27 cellular contexts compared by ENCODE assay signal in the genomic region with DNA sequence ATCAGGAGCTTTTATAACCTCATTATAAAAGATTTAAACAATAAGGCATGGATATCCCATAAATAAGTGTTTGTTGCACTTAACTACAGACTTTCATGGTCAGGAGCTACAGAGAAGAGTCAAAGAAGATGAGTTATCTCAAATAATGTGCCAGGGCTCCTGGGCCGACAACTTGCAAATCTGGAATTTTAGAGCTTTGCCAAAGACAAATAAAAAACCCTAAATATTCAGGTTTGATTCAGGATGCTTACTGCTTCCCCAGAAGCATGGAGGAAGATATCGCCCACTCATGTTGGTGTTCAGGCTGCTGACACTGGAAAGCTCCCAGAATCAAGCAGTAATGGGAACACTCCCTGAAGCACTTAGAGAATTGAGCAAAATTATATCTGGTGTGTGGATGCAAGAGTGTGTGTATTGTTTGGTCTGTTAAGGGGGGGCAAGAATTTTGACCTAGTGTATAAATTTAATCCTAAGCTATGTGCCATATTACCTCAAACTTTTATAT.
"Had no signal": no experiment of that assay in that cellular context is flagged by ENCODE, and none has a peak within 500 bp of the region (broad histone marks: within the 10 kb centered on the region; RNA-seq: fewer than 3 reads in every experiment).

No MANE protein-coding gene starts in this region.

- H3K36me3 ChIP-seq: neutrophil, ovary, right lobe of liver, sigmoid colon, thoracic aorta, thyroid gland, tibial nerve, upper lobe of left lung, vagina had no signal

- H3K4me3 Mint-ChIP-seq: naive thymus-derived CD8-positive, alpha-beta T cell; natural killer cell treated with Interleukin-12 subunit alpha and Interleukin-12 subunit beta and Interleukin-15 and Interleukin-18, amount 100 ng/mL, for 72 hours; nephron progenitor cell; neural crest cell; stimulated activated memory B cell treated with anti-CD40 and anti-IgM and Interleukin-4, amounts not matched to agents 10 μg/mL and 1 μg/mL and 100 μg/mL, for 72 hours; stimulated activated naive CD8-positive, alpha-beta T cell treated with anti-CD3 and anti-CD28 coated beads, Interleukin-15, amount 100 ng/mL, for 72 hours had no signal

- H3K9me3 ChIP-seq: neutrophil, ovary, psoas muscle, right lobe of liver, sigmoid colon, thoracic aorta, thyroid gland, tibial nerve, upper lobe of left lung, vagina had no signal

- H3K27ac ChIP-seq: neutrophil, ovary, parathyroid adenoma, psoas muscle, right lobe of liver, sigmoid colon, thoracic aorta, thyroid gland, upper lobe of left lung, vagina had no signal

- H3K79me2 ChIP-seq: parathyroid adenoma had no signal

- H3K9ac ChIP-seq: parathyroid adenoma had no signal

- ATAC-seq: naive thymus-derived CD8-positive, alpha-beta T cell; natural killer cell treated with Interleukin-12 subunit alpha and Interleukin-12 subunit beta and Interleukin-15 and Interleukin-18, amount 100 ng/mL, for 72 hours; psoas muscle; right cardiac atrium; right lobe of liver; stimulated activated memory B cell treated with anti-CD40 and anti-IgM and Interleukin-4, amounts not matched to agents 10 μg/mL and 1 μg/mL and 100 μg/mL, for 72 hours; stimulated activated naive CD8-positive, alpha-beta T cell treated with anti-CD3 and anti-CD28 coated beads, Interleukin-15, amount 100 ng/mL, for 72 hours; stimulated activated naive CD8-positive, alpha-beta T cell treated with anti-CD3 and anti-CD28 coated beads, Interleukin-15, Interleukin-2, amounts not matched to agents 100 U/mL and 50 U/mL, for 24 hours had no signal

- H3K27me3 Mint-ChIP-seq: natural killer cell treated with Interleukin-12 subunit alpha and Interleukin-12 subunit beta and Interleukin-15 and Interleukin-18, amount 100 ng/mL, for 72 hours; stimulated activated memory B cell treated with anti-CD40 and anti-IgM and Interleukin-4, amounts not matched to agents 10 μg/mL and 1 μg/mL and 100 μg/mL, for 72 hours; stimulated activated naive CD8-positive, alpha-beta T cell treated with anti-CD3 and anti-CD28 coated beads, Interleukin-15, amount 100 ng/mL, for 72 hours had no signal

- DNase-seq: naive thymus-derived CD8-positive, alpha-beta T cell; nephron progenitor cell; ovary; psoas muscle; right cardiac atrium; right lobe of liver; sigmoid colon; small intestine; stimulated activated CD4-positive, alpha-beta T cell treated with anti-CD3 and anti-CD28 coated beads, Interleukin-15, amount 100 ng/mL, for 24 hours; stimulated activated CD4-positive, alpha-beta T cell treated with anti-CD3 and anti-CD28 coated beads, Interleukin-4, amount 100 ng/mL, for 1 hour; stimulated activated CD4-positive, alpha-beta T cell treated with anti-CD3 and anti-CD28 coated beads, Interleukin-4, amount 100 ng/mL, for 4 hours; stimulated activated CD8-positive, alpha-beta memory T cell treated with anti-CD3 and anti-CD28 coated beads, Interleukin-4, amount 100 ng/mL, for 48 hours; stimulated activated naive CD4-positive, alpha-beta T cell; stimulated activated naive CD8-positive, alpha-beta T cell treated with anti-CD3 and anti-CD28 coated beads, Interleukin-15, amount 100 ng/mL, for 72 hours; stimulated activated naive CD8-positive, alpha-beta T cell treated with anti-CD3 and anti-CD28 coated beads, Interleukin-15, Interleukin-2, amounts not matched to agents 100 U/mL and 50 U/mL, for 24 hours; substantia nigra; thyroid gland; upper lobe of left lung had no signal

- H3K9me3 Mint-ChIP-seq: nephron progenitor cell; neural crest cell; stimulated activated memory B cell treated with anti-CD40 and anti-IgM and Interleukin-4, amounts not matched to agents 10 μg/mL and 1 μg/mL and 100 μg/mL, for 72 hours had no signal

- H3K27me3 ChIP-seq: neutrophil, ovary, right lobe of liver, sigmoid colon, thyroid gland, tibial nerve, upper lobe of left lung, vagina had no signal

- H3K27ac Mint-ChIP-seq: naive thymus-derived CD8-positive, alpha-beta T cell; natural killer cell treated with Interleukin-12 subunit alpha and Interleukin-12 subunit beta and Interleukin-15 and Interleukin-18, amount 100 ng/mL, for 72 hours; nephron progenitor cell; progenitor cell of endocrine pancreas; stimulated activated memory B cell treated with anti-CD40 and anti-IgM and Interleukin-4, amounts not matched to agents 10 μg/mL and 1 μg/mL and 100 μg/mL, for 72 hours; stimulated activated naive CD8-positive, alpha-beta T cell treated with anti-CD3 and anti-CD28 coated beads, Interleukin-15, amount 100 ng/mL, for 72 hours had no signal

- H3K4me1 ChIP-seq: psoas muscle, right lobe of liver, sigmoid colon, thyroid gland, upper lobe of left lung, vagina had no signal

- H3K36me3 Mint-ChIP-seq: naive thymus-derived CD8-positive, alpha-beta T cell; natural killer cell treated with Interleukin-12 subunit alpha and Interleukin-12 subunit beta and Interleukin-15 and Interleukin-18, amount 100 ng/mL, for 72 hours; stimulated activated memory B cell treated with anti-CD40 and anti-IgM and Interleukin-4, amounts not matched to agents 10 μg/mL and 1 μg/mL and 100 μg/mL, for 72 hours had no signal

- H3K4me3 ChIP-seq: ovary, psoas muscle, right lobe of liver, sigmoid colon, thoracic aorta, thyroid gland, tibial nerve, upper lobe of left lung, vagina had no signal

- H3K4me1 Mint-ChIP-seq: naive thymus-derived CD8-positive, alpha-beta T cell; stimulated activated memory B cell treated with anti-CD40 and anti-IgM and Interleukin-4, amounts not matched to agents 10 μg/mL and 1 μg/mL and 100 μg/mL, for 72 hours; stimulated activated naive CD8-positive, alpha-beta T cell treated with anti-CD3 and anti-CD28 coated beads, Interleukin-15, amount 100 ng/mL, for 72 hours had no signal
